20 cellular contexts compared by ENCODE assay signal in genomic region chr2:239908744-239909143, GRCh38.
DNase-seq lines count a peak whose midpoint lies in the region; ATAC-seq and TF ChIP-seq lines count a peak whose summit lies in the region.
"Had no signal": no experiment of that assay in that cellular context is flagged by ENCODE, and none has a peak within 500 bp of the region (broad histone marks: within the 10 kb centered on the region; RNA-seq: fewer than 3 reads in every experiment).

No MANE protein-coding gene starts in this region.

- H4K8ac ChIP-seq in H9 (replicated peaks; ENCODE audit: insufficient read length, low read depth, low read length) = no peak overlapping the region

- H3K9me3 ChIP-seq in H9 (ENCODE audit: control insufficient read depth, low read depth, low read length) = no peaks in the 10 kb centered on the region
- H3K9me3 ChIP-seq in endodermal cell (ENCODE audit: control insufficient read depth, low read length) = no peaks in the 10 kb centered on the region
- H3K9me3 ChIP-seq: A549, SJCRH30 had no signal

- H3K36me3 ChIP-seq in endodermal cell (ENCODE audit: control insufficient read depth, insufficient read depth, low read length) = no peaks in the 10 kb centered on the region
- H3K36me3 ChIP-seq: SJCRH30 had no signal

- H2BK12ac ChIP-seq in H9 (ENCODE audit: insufficient read length, low read depth, low read length) = no peak overlapping the region

- H3K27me3 Mint-ChIP-seq in H9 (ENCODE audit: low read depth) = no peaks in the 10 kb centered on the region; the same call in none of the 2 replicates
- no peaks in the 10 kb centered on the region for H3K27me3 Mint-ChIP-seq in endodermal cell (ENCODE audit: insufficient read depth)
- H3K27me3 Mint-ChIP-seq: CD4-positive, CD25-positive, alpha-beta regulatory T cell had no signal

- H4K5ac ChIP-seq in H9 (ENCODE audit: insufficient read length, low read depth, low read length) = no peak overlapping the region

- TF ChIP-seq CTCF in H9 (conservative IDR thresholded peaks at IDR 0.05) (no peak), endodermal cell (conservative IDR thresholded peaks at IDR 0.05) (no peak)

- no peak overlapping the region for H3K4me2 ChIP-seq in H9 (ENCODE audit: insufficient read depth, insufficient read length, low read length)
- H3K4me2 ChIP-seq: A549 had no signal

- WGBS in H9 (ENCODE audit: extremely low coverage, insufficient read length, low lambda C conversion rate) = no CpG with 5 or more reads among the region's 7 CpGs
- 83 to 88% methylated on average over 4 to 7 of the region's 7 CpGs for WGBS in endodermal cell (ENCODE audit: insufficient coverage in 1 of 2, insufficient read length in 1 of 2), 2 experiments

- no peak overlapping the region for H2BK5ac ChIP-seq in H9 (ENCODE audit: insufficient read length, low read length)

- H3K4me3 Mint-ChIP-seq in H9 (no peak overlapping the region), endodermal cell (no peak overlapping the region)
- H3K4me3 Mint-ChIP-seq: CD4-positive, CD25-positive, alpha-beta regulatory T cell had no signal

- H3K4me1 Mint-ChIP-seq in H9 (peaks cover 5 to 6% of the 10 kb centered on the region in 2 experiments), endodermal cell (no peaks in the 10 kb centered on the region)

- H4K20me1 ChIP-seq in H9 (ENCODE audit: control insufficient read depth, insufficient read depth, insufficient read length) = no peaks in the 10 kb centered on the region

- H2AK5ac ChIP-seq in H9 (ENCODE audit: insufficient read length, low read length) = no peak overlapping the region

- peaks cover 2% of the 10 kb centered on the region for H3K23me2 ChIP-seq in H9 (ENCODE audit: insufficient read length, low read depth, low read length, poor library complexity, severe bottlenecking)

- no peaks in the 10 kb centered on the region for H3K79me2 ChIP-seq in H9 (ENCODE audit: insufficient read depth, low read length)

- H3K4me3 ChIP-seq in endodermal cell (ENCODE audit: low read length) = no peak overlapping the region
- H3K4me3 ChIP-seq: A549, SJCRH30 had no signal

- H3K27ac ChIP-seq in H9 (ENCODE audit: insufficient read length, low read depth, low read length) (no peak overlapping the region), endodermal cell (ENCODE audit: low read depth, low read length) (no peak overlapping the region)
- H3K27ac ChIP-seq: A549, SJCRH30 had no signal

- ATAC-seq in Right ventricle myocardium superior (ENCODE audit: poor library complexity) (no peak), left ventricle myocardium superior (no peak)
- ATAC-seq: A549, HCT116 had no signal

- H3K9ac ChIP-seq in H9 (ENCODE audit: extremely low read depth, insufficient read length, low read length) (no peak overlapping the region), endodermal cell (ENCODE audit: extremely low read depth, low read length, poor library complexity, severe bottlenecking) (no peak overlapping the region)

- H3K36me3 Mint-ChIP-seq in H9 (ENCODE audit: insufficient read depth in 1 of 3, low read depth in 3 of 3) (peaks cover 0 to 5% (median 0%) of the 10 kb centered on the region in 3 experiments; a peak in 2 of 7 replicates), endodermal cell (ENCODE audit: low read depth) (no peaks in the 10 kb centered on the region)
- H3K36me3 Mint-ChIP-seq: CD4-positive, CD25-positive, alpha-beta regulatory T cell; IgD-negative memory B cell had no signal

- DNase-seq in Right ventricle myocardium superior = peak; percentile 18
- no peak for DNase-seq in left ventricle myocardium superior
- DNase-seq in H9 = peak; percentile 26
- DNase-seq in endodermal cell = peak; percentile 32
- no peak for DNase-seq in activated CD4-positive, alpha-beta T cell treated with anti-CD3 and anti-CD28 coated beads for 1 hour
- DNase-seq in NCI-H1930 (lab: John Stamatoyannopoulos, UW) = no peak
- no peak for DNase-seq in COLO668 (lab: John Stamatoyannopoulos, UW; ENCODE audit: unreplicated experiment)
- DNase-seq: CD4-positive, CD25-positive, alpha-beta regulatory T cell; DMS79; Kasumi-1; MM.1S; NCI-H1105; NCI-H187; NCI-H345; NCI-H69; RPMI8226; SJCRH30 had no signal

- no peak overlapping the region for H2BK15ac ChIP-seq in H9 (ENCODE audit: low read depth, low read length)

- H4K91ac ChIP-seq in H9 (ENCODE audit: insufficient read length, low read depth, low read length) = no peak overlapping the region

- no peak overlapping the region for H3K4ac ChIP-seq in H9 (ENCODE audit: low read depth, low read length)

- H3T11ph ChIP-seq in H9 (ENCODE audit: low read length) = no peak overlapping the region

- intact Hi-C loops in Right ventricle myocardium superior (cut with DNase I) = no loop called here
- intact Hi-C loops in left ventricle myocardium superior (cut with micrococcal nuclease) = no loop called here

- H3K79me1 ChIP-seq in H9 (ENCODE audit: insufficient read depth, low read depth, low read length, poor library complexity, severe bottlenecking) = no peaks in the 10 kb centered on the region

- H3K27ac Mint-ChIP-seq in H9 (no peak overlapping the region), endodermal cell (no peak overlapping the region)
- H3K27ac Mint-ChIP-seq: CD4-positive, CD25-positive, alpha-beta regulatory T cell had no signal

- H2BK120ac ChIP-seq in H9 (ENCODE audit: low read depth, low read length, poor library complexity, severe bottlenecking) = no peak overlapping the region

- no peak overlapping the region for H3K18ac ChIP-seq in H9 (ENCODE audit: insufficient read length, low read depth, low read length)

- H3K9me3 Mint-ChIP-seq in H9 (peaks cover 8 to 11% of the 10 kb centered on the region in 2 experiments; a peak in 4 of 5 replicates), endodermal cell (peaks cover 10% of the 10 kb centered on the region)

- H3K56ac ChIP-seq in H9 (ENCODE audit: insufficient read length, low read depth, low read length) = no peak overlapping the region

- H3K14ac ChIP-seq in H9 (ENCODE audit: insufficient read depth, low read length) = no peak overlapping the region

- no peak overlapping the region for H2AFZ ChIP-seq in H9 (ENCODE audit: low read length)

- H3K23ac ChIP-seq in H9 (ENCODE audit: insufficient read length, low read depth, low read length) = no peak overlapping the region

- H3K27me3 ChIP-seq in H9 (ENCODE audit: insufficient read depth, low read length) = no peaks in the 10 kb centered on the region
- H3K27me3 ChIP-seq in endodermal cell (ENCODE audit: control insufficient read depth, insufficient read depth, low read length, poor library complexity, severe bottlenecking) = no peaks in the 10 kb centered on the region
- H3K27me3 ChIP-seq: SJCRH30 had no signal

- no peak overlapping the region for H2BK20ac ChIP-seq in H9 (ENCODE audit: low read depth, low read length, poor library complexity, severe bottlenecking)

- H3K4me1 ChIP-seq in H9 (ENCODE audit: insufficient read depth, low read length) = no peaks in the 10 kb centered on the region; the same call in 1 of the 2 replicates
- H3K4me1 ChIP-seq in endodermal cell (ENCODE audit: control insufficient read depth, insufficient read depth, low read length) = no peaks in the 10 kb centered on the region
- H3K4me1 ChIP-seq: SJCRH30 had no signal

Comparison
In these comparisons a context has a peak if more than half of its experiments do, and no peak if none do; other contexts are left out.
1. DNase-seq: peak in Right ventricle myocardium superior (single experiment), H9 (single experiment) and endodermal cell (single experiment); none in left ventricle myocardium superior (single experiment), activated CD4-positive, alpha-beta T cell treated with anti-CD3 and anti-CD28 coated beads for 1 hour (single experiment), NCI-H1930 (0 of 2) and COLO668 (single experiment).